Comparison of ENCODE assay signal across 27 cellular contexts in the genomic region with DNA sequence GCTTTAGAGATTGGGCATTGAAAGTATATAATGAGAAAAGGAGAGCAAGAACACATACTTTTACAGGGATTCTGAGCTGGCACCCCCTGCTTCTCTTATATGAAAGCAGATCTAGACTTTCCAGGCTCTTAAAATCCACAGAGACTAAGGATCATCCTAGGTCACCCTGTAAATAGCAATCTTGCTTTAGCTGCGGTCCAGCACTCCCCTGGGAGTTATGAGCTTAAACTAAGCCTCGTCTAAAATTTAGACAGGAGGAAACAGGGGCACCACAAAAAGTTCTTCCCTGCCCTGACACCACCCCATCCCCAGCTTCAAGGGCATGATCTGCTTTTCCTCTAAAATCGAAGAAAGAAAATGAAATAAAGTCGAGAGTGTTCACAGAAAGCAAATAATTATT.
"Had no signal": no experiment of that assay in that cellular context is flagged by ENCODE, and none has a peak within 500 bp of the region (broad histone marks: within the 10 kb centered on the region; RNA-seq: fewer than 3 reads in every experiment).

No MANE protein-coding gene starts in this region.

- H3K4me3 ChIP-seq: adrenal gland, breast epithelium, colonic mucosa, SJSA1 had no signal

- H3K27ac ChIP-seq: adrenal gland, breast epithelium, colonic mucosa, KMS-11, SJSA1, VCaP had no signal

- H3K9ac ChIP-seq: KMS-11 had no signal

- H3K9me3 ChIP-seq: adrenal gland, colonic mucosa, SJSA1 had no signal

- H3K36me3 ChIP-seq: adrenal gland, breast epithelium, colonic mucosa, SJSA1 had no signal

- H3K4me1 ChIP-seq: adrenal gland, breast epithelium, colonic mucosa, SJSA1 had no signal

- H3K4me2 ChIP-seq: KMS-11 had no signal

- ATAC-seq: activated CD4-positive, alpha-beta T cell treated with anti-CD3 and anti-CD28 coated beads for 36 hours; activated T-helper 17 cell treated with anti-CD3 and anti-CD28 coated beads, Interleukin-2, amount 50 U/mL, for 72 hours; T-helper 17 cell had no signal

- H3K27me3 ChIP-seq: adrenal gland, breast epithelium, colonic mucosa, SJSA1 had no signal

- DNase-seq: activated CD4-positive, alpha-beta memory T cell treated with anti-CD3 and anti-CD28 coated beads, Interleukin-2, amount 10 ng/mL, durations not matched to agents 7 days and 5 days; activated CD4-positive, alpha-beta T cell treated with anti-CD3 and anti-CD28 coated beads for 36 hours; activated CD4-positive, alpha-beta T cell treated with anti-CD3 and anti-CD28 coated beads, Interleukin-2, amount 50 U/mL, for 1 hour; activated gamma-delta T cell; activated naive CD4-positive, alpha-beta T cell treated with anti-CD3 and anti-CD28 coated beads for 36 hours; activated naive CD8-positive, alpha-beta T cell treated with anti-CD3 and anti-CD28 coated beads for 36 hours; activated T-cell treated with anti-CD3 and anti-CD28 coated beads for 4 hours; activated T-cell treated with anti-CD3 and anti-CD28 coated beads, Interleukin-2, amount 50 U/mL, for 48 hours; adrenal gland; anterior cingulate cortex; caudate nucleus; colonic mucosa; MM.1S; NCI-H1105 treated with DMSO at 0.1 percent for 48 hours; NCI-H1436 treated with DMSO at 0.1 percent for 48 hours; NCI-H187; NCI-H2081; NCI-H446; NCI-H524 treated with DMSO at 0.1 percent for 48 hours; SHP77; T-helper 17 cell; T-helper 9 cell had no signal
